Comparison of ENCODE assay signal across 10 cellular contexts in genomic region chr18:45441110-45441842, GRCh38.
DNase-seq lines count a peak whose midpoint lies in the region; ATAC-seq and TF ChIP-seq lines count a peak whose summit lies in the region.
"Had no signal": no experiment of that assay in that cellular context is flagged by ENCODE, and none has a peak within 500 bp of the region (broad histone marks: within the 10 kb centered on the region; RNA-seq: fewer than 3 reads in every experiment).

No MANE protein-coding gene starts in this region.

- POLR2A ChIA-PET in IMR-90 (lab: Charles Lee; ENCODE audit: unreplicated experiment): no interaction called here

- no peak overlapping the region for H3K56ac ChIP-seq in IMR-90 (ENCODE audit: extremely low read depth, insufficient read depth, low read length)

- H3K18ac ChIP-seq in IMR-90 (ENCODE audit: low read depth, low read length): no peak overlapping the region

- no peak overlapping the region for H2AK5ac ChIP-seq in IMR-90 (ENCODE audit: low read depth, low read length)

- no peak overlapping the region for H2BK5ac ChIP-seq in IMR-90 (ENCODE audit: low read depth, low read length, poor library complexity, severe bottlenecking)

- H3K9me1 ChIP-seq in IMR-90 (ENCODE audit: insufficient read depth, low read length): no peaks in the 10 kb centered on the region

- H3K4me1 ChIP-seq in IMR-90 (ENCODE audit: control insufficient read depth, insufficient read depth, low read length): no peaks in the 10 kb centered on the region

- H4K5ac ChIP-seq in IMR-90 (ENCODE audit: low read depth, low read length): no peak overlapping the region; the same call in 1 of the 2 replicates

- no peak overlapping the region for H3K23ac ChIP-seq in IMR-90 (ENCODE audit: low read depth, low read length)

- ATAC-seq in IMR-90 (ENCODE audit: low read depth): peak; percentile 40; the same call in 1 of the 2 replicates
- peak; percentile 48 for ATAC-seq in left lobe of liver
- ATAC-seq: stimulated activated naive CD8-positive, alpha-beta T cell treated with anti-CD3 and anti-CD28 coated beads, Interleukin-15, Interleukin-2, amounts not matched to agents 100 U/mL and 50 U/mL, for 24 hours had no signal

- H3K4me3 ChIP-seq in IMR-90 (ENCODE audit: insufficient read depth, low read depth, low read length): no peak overlapping the region

- 94% methylated on average over 2 of the region's 4 CpGs; no CpG with 5 or more reads in 1 of the 2 experiments for WGBS in IMR-90 (ENCODE audit: extremely low coverage in 2 of 2, insufficient read length in 1 of 2), 2 experiments

- no peak overlapping the region for H4K91ac ChIP-seq in IMR-90 (ENCODE audit: insufficient read depth, low read depth, low read length)

- peak; percentile 37 for TF ChIP-seq RAD21 in IMR-90 (IDR thresholded peaks at IDR 0.05; ENCODE audit: low read length)

- H3K4ac ChIP-seq in IMR-90 (ENCODE audit: low read depth, low read length): no peak overlapping the region

- peak; percentile 36 for TF ChIP-seq CTCF in IMR-90 (conservative IDR thresholded peaks at IDR 0.05; ENCODE audit: low read depth, low read length)

- H2AFZ ChIP-seq in IMR-90 (replicated peaks; ENCODE audit: low read length, poor library complexity): no peak overlapping the region

- BruUV-seq in IMR-90 (replicated peaks; lab: Mats Ljungman, UMichigan): no TSS peak

- H4K20me1 ChIP-seq in IMR-90 (ENCODE audit: insufficient read depth, low read length): no peaks in the 10 kb centered on the region

- no peak overlapping the region for H3K4me2 ChIP-seq in IMR-90 (ENCODE audit: low read depth, low read length)

- H2AK9ac ChIP-seq in IMR-90 (replicated peaks; ENCODE audit: low read depth, low read length, poor library complexity): no peak overlapping the region

- no peak overlapping the region for H2BK15ac ChIP-seq in IMR-90 (ENCODE audit: low read depth, low read length)

- H4K8ac ChIP-seq in IMR-90 (ENCODE audit: low read depth in 2 of 2, low read length in 2 of 2): no peak overlapping the region

- no peak overlapping the region for H3K14ac ChIP-seq in IMR-90 (replicated peaks; ENCODE audit: low read depth, low read length)

- H2BK120ac ChIP-seq in IMR-90 (ENCODE audit: low read depth, low read length): no peak overlapping the region

- H3K27ac ChIP-seq in IMR-90 (ENCODE audit: insufficient read depth, low read length): no peak overlapping the region

- no peaks in the 10 kb centered on the region for H3K9me3 ChIP-seq in IMR-90 (ENCODE audit: control insufficient read depth, insufficient read depth, low read length)

- no peak overlapping the region for H3K9ac ChIP-seq in IMR-90 (ENCODE audit: low read depth, low read length)

- no peaks in the 10 kb centered on the region for H3K79me1 ChIP-seq in IMR-90 (ENCODE audit: low read depth in 1 of 2, low read length in 2 of 2)

- peaks cover 2% of the 10 kb centered on the region for H3K27me3 ChIP-seq in IMR-90 (ENCODE audit: control insufficient read depth, insufficient read depth, low read length)

- CTCF ChIA-PET in IMR-90 (lab: Yijun Ruan, JAX): no interaction called here

- intact Hi-C loops in IMR-90 (cut with micrococcal nuclease): loop anchor here (5.0 kb wide), 1 partner anchor 764 kb away; no protein-coding TSS in a partner anchor

- H3K36me3 ChIP-seq in IMR-90 (ENCODE audit: control insufficient read depth, insufficient read depth, low read length): no peaks in the 10 kb centered on the region

- TF ChIP-seq POLR2A in IMR-90 (IDR thresholded peaks at IDR 0.05; ENCODE audit: low read depth, low read length) (no peak), erythroblast (IDR thresholded peaks at IDR 0.05; ENCODE audit: low read length) (no peak)

- in situ Hi-C loops in IMR-90 (cut with MboI; ENCODE audit: low sequenced_read_pairs): no loop called here

- no peak overlapping the region for H2BK20ac ChIP-seq in IMR-90 (ENCODE audit: low read depth, low read length)

- DNase-seq in AG08395 (ENCODE audit: low spot score) (peak; percentile 43), IMR-90 (peak; percentile 4), astrocyte of the hippocampus (ENCODE audit: low read depth, low spot score) (peak; percentile 28), left lobe of liver (ENCODE audit: low spot score) (no peak), erythroblast (lab: John Stamatoyannopoulos, UW) (no peak), GF-D8 (lab: John Stamatoyannopoulos, UW) (no peak)
- no peak for DNase-seq in activated CD4-positive, alpha-beta T cell treated with anti-CD3 and anti-CD28 coated beads for 1 hour
- no peak for DNase-seq in stimulated activated CD8-positive, alpha-beta memory T cell treated with anti-CD3 and anti-CD28 coated beads, Interleukin-4, amount 100 ng/mL, for 48 hours
- DNase-seq: activated CD4-positive, alpha-beta T cell treated with anti-CD3 and anti-CD28 coated beads, Interleukin-2, amount 50 U/mL, for 48 hours; stimulated activated naive CD8-positive, alpha-beta T cell treated with anti-CD3 and anti-CD28 coated beads, Interleukin-15, Interleukin-2, amounts not matched to agents 100 U/mL and 50 U/mL, for 24 hours had no signal

- dilution Hi-C loops in IMR-90 (cut with HindIII; ENCODE audit: low sequenced_read_pairs, unreplicated experiment): no loop called here

TF ChIP-seq in IMR-90, 13 proteins besides CTCF, POLR2A, EP300 and RAD21:
- TF ChIP-seq ELK1 (IDR thresholded peaks at IDR 0.05; ENCODE audit: borderline replicate concordance, low read depth, low read length) (no peak), SMC3 (IDR thresholded peaks at IDR 0.05; ENCODE audit: low read depth, low read length) (peak; percentile 26; the same call in 1 of the 2 replicates)

Comparison
In these comparisons a context has a peak if more than half of its experiments do, and no peak if none do; other contexts are left out.
1. DNase-seq: peak in AG08395 (single experiment), IMR-90 (single experiment) and astrocyte of the hippocampus (single experiment); none in left lobe of liver (single experiment), erythroblast (0 of 2), activated CD4-positive, alpha-beta T cell treated with anti-CD3 and anti-CD28 coated beads for 1 hour (single experiment), GF-D8 (single experiment) and stimulated activated CD8-positive, alpha-beta memory T cell treated with anti-CD3 and anti-CD28 coated beads, Interleukin-4, amount 100 ng/mL, for 48 hours (single experiment).